23 cellular contexts compared by ENCODE assay signal in genomic region chr3:18103591-18103990, GRCh38.
DNase-seq lines count a peak whose midpoint lies in the region; ATAC-seq and TF ChIP-seq lines count a peak whose summit lies in the region.
"Had no signal": no experiment of that assay in that cellular context is flagged by ENCODE, and none has a peak within 500 bp of the region (broad histone marks: within the 10 kb centered on the region; RNA-seq: fewer than 3 reads in every experiment).

No MANE protein-coding gene starts in this region.

- WGBS in endodermal cell (ENCODE audit: insufficient coverage in 1 of 2, insufficient read length in 1 of 2), 2 experiments = 93 to 96% methylated on average over 3 of the region's 3 CpGs

- H3K4me1 ChIP-seq in GM23338 (ENCODE audit: insufficient read depth) (peaks cover 17% of the 10 kb centered on the region), HAP-1 (peaks cover 50% of the 10 kb centered on the region), endodermal cell (ENCODE audit: control insufficient read depth, insufficient read depth, low read length) (no peaks in the 10 kb centered on the region), iPS-20b (ENCODE audit: insufficient read depth, low read length) (peaks cover 11% of the 10 kb centered on the region)

- peak overlapping the region; percentile 24 for H3K4me2 ChIP-seq in GM23338
- H3K4me2 ChIP-seq: A549; BLaER1 treated with 17β-estradiol and CSF1 and Interleukin-3, amounts not matched to agents 10 nM and 100 nM had no signal

- H3K36me3 ChIP-seq in GM23338 (ENCODE audit: insufficient read depth) (no peaks in the 10 kb centered on the region), HAP-1 (replicated peaks) (no peaks in the 10 kb centered on the region), endodermal cell (ENCODE audit: control insufficient read depth, insufficient read depth, low read length) (no peaks in the 10 kb centered on the region), iPS-20b (ENCODE audit: insufficient read depth, low read depth, low read length) (no peaks in the 10 kb centered on the region)

- H3K9me2 ChIP-seq in GM23338 (ENCODE audit: insufficient read depth) = peaks cover 27% of the 10 kb centered on the region

- in situ Hi-C loops in HAP-1 (cut with MboI; ENCODE audit: low sequenced_read_pairs) = no loop called here

- H3K27ac ChIP-seq in GM23338 (ENCODE audit: low read depth) = no peak overlapping the region
- no peak overlapping the region for H3K27ac ChIP-seq in endodermal cell (ENCODE audit: low read depth, low read length)
- no peak overlapping the region for H3K27ac ChIP-seq in iPS-20b (ENCODE audit: low read length)
- H3K27ac ChIP-seq: 22Rv1; A549; BLaER1 treated with 17β-estradiol and CSF1 and Interleukin-3, amounts not matched to agents 10 nM and 100 nM; C4-2B had no signal

- no peaks in the 10 kb centered on the region for H3K9me3 Mint-ChIP-seq in GM23338
- no peaks in the 10 kb centered on the region for H3K9me3 Mint-ChIP-seq in endodermal cell
- H3K9me3 Mint-ChIP-seq in immature natural killer cell = no peaks in the 10 kb centered on the region
- H3K9me3 Mint-ChIP-seq: CD4-positive, alpha-beta T cell; CD8-positive, alpha-beta T cell had no signal

- no peaks in the 10 kb centered on the region for H3K9me3 ChIP-seq in HAP-1
- H3K9me3 ChIP-seq in endodermal cell (ENCODE audit: control insufficient read depth, low read length) = no peaks in the 10 kb centered on the region
- H3K9me3 ChIP-seq in iPS-20b (ENCODE audit: insufficient read depth, low read depth, low read length) = no peaks in the 10 kb centered on the region
- H3K9me3 ChIP-seq: A549 had no signal

- H3K4me3 ChIP-seq in GM23338 = no peak overlapping the region
- H3K4me3 ChIP-seq in HAP-1 = no peak overlapping the region
- no peak overlapping the region for H3K4me3 ChIP-seq in endodermal cell (ENCODE audit: low read length)
- H3K4me3 ChIP-seq in iPS-20b (ENCODE audit: low read length) = 0 out of 2 replicates have a peak overlapping the region, but pooled peaks have one; percentile 4
- H3K4me3 ChIP-seq: A549; BLaER1 treated with 17β-estradiol and CSF1 and Interleukin-3, amounts not matched to agents 10 nM and 100 nM; GM12878 had no signal

- peak overlapping the region; percentile 73 for H3K27ac Mint-ChIP-seq in GM23338
- peak overlapping the region; percentile 10 for H3K27ac Mint-ChIP-seq in endodermal cell
- no peak overlapping the region for H3K27ac Mint-ChIP-seq in immature natural killer cell
- H3K27ac Mint-ChIP-seq: B cell; CD4-positive, alpha-beta T cell; CD8-positive, alpha-beta T cell had no signal

- TF ChIP-seq CTCF in GM23338 (conservative IDR thresholded peaks at IDR 0.05; ENCODE audit: low read depth in 2 of 2) = no peak
- TF ChIP-seq CTCF in endodermal cell (conservative IDR thresholded peaks at IDR 0.05) = no peak

- DNase-seq in GM23338 (ENCODE audit: low spot score) = no peak
- peak; percentile 21 to 98 for DNase-seq in HAP-1 (ENCODE audit: low spot score in 2 of 2)
- DNase-seq in endodermal cell = no peak
- DNase-seq in activated CD4-positive, CD25-positive, alpha-beta regulatory T cell (lab: John Stamatoyannopoulos, UW) = no peak
- DNase-seq in COR-L47 (lab: John Stamatoyannopoulos, UW) = no peak
- no peak for DNase-seq in immature natural killer cell
- DNase-seq: AML-193; CD4-positive, alpha-beta T cell; CD8-positive, alpha-beta T cell; DMS 273 treated with DMSO at 0.1 percent for 48 hours; DMS153; DMS53; DMS79; DND-41; EL; GDM1 had no signal

- no peaks in the 10 kb centered on the region for H3F3A ChIP-seq in GM23338 (replicated peaks; ENCODE audit: low read depth)

- H3K4me3 Mint-ChIP-seq in GM23338 (no peak overlapping the region), endodermal cell (no peak overlapping the region), immature natural killer cell (no peak overlapping the region)
- H3K4me3 Mint-ChIP-seq: B cell; CD4-positive, alpha-beta T cell; CD8-positive, alpha-beta T cell had no signal

- peaks cover 13% of the 10 kb centered on the region for H3K4me1 Mint-ChIP-seq in GM23338
- H3K4me1 Mint-ChIP-seq in endodermal cell = peaks cover 5% of the 10 kb centered on the region
- no peaks in the 10 kb centered on the region for H3K4me1 Mint-ChIP-seq in immature natural killer cell
- H3K4me1 Mint-ChIP-seq: B cell had no signal

- H3K79me2 ChIP-seq in GM23338 (replicated peaks; ENCODE audit: insufficient read depth) = no peaks in the 10 kb centered on the region

- H3K36me3 Mint-ChIP-seq in GM23338 (ENCODE audit: low read depth) = no peaks in the 10 kb centered on the region
- peaks cover 3% of the 10 kb centered on the region for H3K36me3 Mint-ChIP-seq in endodermal cell (ENCODE audit: low read depth)
- no peaks in the 10 kb centered on the region for H3K36me3 Mint-ChIP-seq in immature natural killer cell
- H3K36me3 Mint-ChIP-seq: CD8-positive, alpha-beta T cell had no signal

- no peaks in the 10 kb centered on the region for H3K27me3 Mint-ChIP-seq in GM23338 (ENCODE audit: insufficient read depth, low read depth, poor library complexity)
- no peaks in the 10 kb centered on the region for H3K27me3 Mint-ChIP-seq in endodermal cell (ENCODE audit: insufficient read depth)
- H3K27me3 Mint-ChIP-seq in immature natural killer cell (ENCODE audit: low read depth in 3 of 3) = peaks cover 1 to 3% (median 2%) of the 10 kb centered on the region in 3 donors

- no peak for ATAC-seq in GM23338
- ATAC-seq: A549; CD8-positive, alpha-beta T cell; GM12878 had no signal

- no peak overlapping the region for H3K9ac ChIP-seq in endodermal cell (ENCODE audit: extremely low read depth, low read length, poor library complexity, severe bottlenecking)
- H3K9ac ChIP-seq in iPS-20b (ENCODE audit: low read depth, low read length) = no peak overlapping the region
- H3K9ac ChIP-seq: BLaER1 treated with 17β-estradiol and CSF1 and Interleukin-3, amounts not matched to agents 10 nM and 100 nM had no signal

- no peaks in the 10 kb centered on the region for H4K20me1 ChIP-seq in GM23338 (replicated peaks; ENCODE audit: insufficient read depth)
- H4K20me1 ChIP-seq: BLaER1 treated with 17β-estradiol and CSF1 and Interleukin-3, amounts not matched to agents 10 nM and 100 nM had no signal

- H2AFZ ChIP-seq in GM23338 = no peak overlapping the region

- H3K27me3 ChIP-seq in GM23338 (ENCODE audit: insufficient read depth) = no peaks in the 10 kb centered on the region
- H3K27me3 ChIP-seq in HAP-1 (ENCODE audit: low read depth) = no peaks in the 10 kb centered on the region
- H3K27me3 ChIP-seq in endodermal cell (ENCODE audit: control insufficient read depth, insufficient read depth, low read length, poor library complexity, severe bottlenecking) = no peaks in the 10 kb centered on the region
- H3K27me3 ChIP-seq in iPS-20b (ENCODE audit: insufficient read depth, low read length) = no peaks in the 10 kb centered on the region
- H3K27me3 ChIP-seq: BLaER1 treated with 17β-estradiol and CSF1 and Interleukin-3, amounts not matched to agents 10 nM and 100 nM had no signal

TF ChIP-seq in GM23338, 12 proteins besides CTCF, POLR2A, EP300 and RAD21 (continues in another document):
- TF ChIP-seq REST (IDR thresholded peaks at IDR 0.05; ENCODE audit: unreplicated experiment) (no peak), ETS1 (IDR thresholded peaks at IDR 0.05) (no peak), NANOG (IDR thresholded peaks at IDR 0.05; ENCODE audit: borderline replicate concordance) (no peak)

Comparison
In these comparisons a context has a peak if more than half of its experiments do, and no peak if none do; other contexts are left out.
1. DNase-seq: peak in HAP-1 (2 of 2); none in GM23338 (single experiment), endodermal cell (single experiment), activated CD4-positive, CD25-positive, alpha-beta regulatory T cell (0 of 4), COR-L47 (single experiment) and immature natural killer cell (0 of 3).
2. H3K27ac Mint-ChIP-seq: peak in GM23338 (single experiment) and endodermal cell (single experiment); none in immature natural killer cell (0 of 6).